7 cellular contexts compared by ENCODE assay signal in the genomic region with DNA sequence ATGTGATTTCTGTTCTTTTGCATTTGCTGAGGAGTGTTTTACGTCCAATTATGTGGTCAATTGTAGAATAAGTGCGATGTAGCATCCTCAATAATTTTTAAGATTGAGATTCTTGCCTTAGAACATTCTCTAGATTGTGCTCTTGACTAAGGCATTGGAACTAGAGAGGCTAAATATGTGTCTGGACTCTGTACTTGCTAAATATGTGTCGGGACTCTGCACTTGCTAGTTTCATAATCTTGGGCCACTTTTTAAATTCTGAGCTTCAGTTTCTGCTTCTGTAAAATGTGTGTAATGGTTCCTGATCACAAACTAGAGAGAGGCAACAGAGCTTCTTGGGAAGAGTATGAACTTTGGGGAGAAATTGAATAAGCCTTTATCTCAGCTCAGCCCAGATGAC. TPM values are rescaled to one million over a fixed set of nuclear protein-coding genes. Genes with fewer than 3 reads are reported as not detected.
"Had no signal": no experiment of that assay in that cellular context is flagged by ENCODE, and none has a peak within 500 bp of the region (broad histone marks: within the 10 kb centered on the region; RNA-seq: fewer than 3 reads in every experiment).

No MANE protein-coding gene starts in this region.

- FAIRE-seq: HepG2, HTR-8/SVneo, K562 had no signal

- H3K27ac ChIP-seq: HL-60 had no signal

- DNase-seq: IMR-90, KBM-7 had no signal

- ATAC-seq: HepG2, K562 had no signal

- H3K4me3 ChIP-seq: K562 had no signal

RNA-seq across cellular contexts. Expression of a gene that starts 21.6 kb away (rescaled TPM):
- total RNA-seq: HT-29 had no signal
